ENCODE assay signal across 8 cellular contexts in genomic region chr19:51926784-51927741, GRCh38. TPM values are rescaled to one million over a fixed set of nuclear protein-coding genes. Genes with fewer than 3 reads are reported as not detected.
DNase-seq lines count a peak whose midpoint lies in the region; ATAC-seq, FAIRE-seq and TF ChIP-seq lines count a peak whose summit lies in the region.

TSS of gene ZNF613 (plus strand) at chr19:51927472. CDS start at chr19:51936221, 8,749 bp downstream.

- no peaks in the 10 kb centered on the region for H3K9me2 ChIP-seq in HCT116 (ENCODE audit: insufficient read depth)

- WGBS in thymus, result under 1% methylated on average over 52 of the region's 52 CpGs

- RAD21 ChIA-PET in HCT116 (lab: Charles Lee; ENCODE audit: low non-redundant PET in 1 of 2, low total read pairs in 2 of 2, uncharacterized antibody in 2 of 2, unreplicated experiment in 2 of 2), result no interaction called here

- H3K27ac Mint-ChIP-seq in activated naive CD8-positive, alpha-beta T cell treated with anti-CD3 and anti-CD28 coated beads, Interleukin-2, amount 10 ng/mL, durations not matched to agents 7 days and 5 days, result peak within 1 kb of the TSS; percentile 92
- peak within 1 kb of the TSS; percentile 89 for H3K27ac Mint-ChIP-seq in osteocyte (ENCODE audit: unreplicated experiment)

- TF ChIP-seq RAD21 in HCT116 (IDR thresholded peaks at IDR 0.05; ENCODE audit: low read depth), result no peak

- H3K27me3 Mint-ChIP-seq in activated naive CD8-positive, alpha-beta T cell treated with anti-CD3 and anti-CD28 coated beads, Interleukin-2, amount 10 ng/mL, durations not matched to agents 7 days and 5 days, result no peaks in the 10 kb centered on the region
- no peaks in the 10 kb centered on the region for H3K27me3 Mint-ChIP-seq in osteocyte (ENCODE audit: unreplicated experiment)

- TF ChIP-seq CTCF in HCT116 (IDR thresholded peaks at IDR 0.05 in 2 of 3, conservative IDR thresholded peaks at IDR 0.05 in 1 of 3; ENCODE audit: borderline replicate concordance in 1 of 3, insufficient read depth in 1 of 3, low read depth in 2 of 3, low read length in 2 of 3), result peak in 2 of 3 experiments; percentile 17 to 34; a peak in 2 of 6 replicates
- no peak for TF ChIP-seq CTCF in NB4 (IDR thresholded peaks at IDR 0.05; ENCODE audit: low read depth, low read length)
- peak; percentile 35 for TF ChIP-seq CTCF in osteocyte (IDR thresholded peaks at IDR 0.05)

- H3K9me3 ChIP-seq in HCT116 (ENCODE audit: control insufficient read depth in 1 of 2, insufficient read depth in 1 of 2, low read depth in 1 of 2, low read length in 2 of 2), result peaks cover 10 to 24% of the 10 kb centered on the region in 2 experiments; a peak in 2 of 4 replicates
- H3K9me3 ChIP-seq in thymus (ENCODE audit: control insufficient read depth), result peaks cover 5% of the 10 kb centered on the region

- H3K4me1 ChIP-seq in HCT116 (ENCODE audit: control insufficient read depth in 1 of 2, insufficient read depth in 2 of 2, low read length in 2 of 2) (peaks cover 0 to 7% of the 10 kb centered on the region in 2 experiments; a peak in 1 of 4 replicates), thymus (ENCODE audit: control insufficient read depth, insufficient read depth, low read length) (peaks cover 4% of the 10 kb centered on the region)

- H3K36me3 ChIP-seq in HCT116 (ENCODE audit: control insufficient read depth in 1 of 2, insufficient read depth in 2 of 2, low read length in 2 of 2) (no peaks in the 10 kb centered on the region), thymus (ENCODE audit: control insufficient read depth, insufficient read depth) (peaks cover 6% of the 10 kb centered on the region)

- peak within 1 kb of the TSS; percentile 94 for H3K4me3 Mint-ChIP-seq in activated naive CD8-positive, alpha-beta T cell treated with anti-CD3 and anti-CD28 coated beads, Interleukin-2, amount 10 ng/mL, durations not matched to agents 7 days and 5 days
- H3K4me3 Mint-ChIP-seq in osteocyte (ENCODE audit: unreplicated experiment), result peak within 1 kb of the TSS; percentile 99

- CTCF ChIA-PET in HCT116 (lab: Charles Lee), result no interaction called here

- no peaks in the 10 kb centered on the region for H4K20me1 ChIP-seq in HCT116 (ENCODE audit: insufficient read depth)

- POLR2A ChIA-PET in HCT116 (lab: Charles Lee), result interaction anchor here (0.5 kb wide), 1 partner anchor 356 kb away, joined by 4 read pairs; the partner anchor contains the start of gene ZNF175
- POLR2A ChIA-PET in activated naive CD8-positive, alpha-beta T cell treated with anti-CD3 and anti-CD28 coated beads, Interleukin-2, amount 10 ng/mL, durations not matched to agents 7 days and 5 days (lab: Charles Lee), result interaction anchor here (0.8 kb wide), 1 partner anchor 245 kb away, joined by 3 read pairs; the partner anchor contains the start of gene ZNF836

- H2AFZ ChIP-seq in HCT116 (ENCODE audit: low read depth, low read length, poor library complexity, severe bottlenecking), result peak within 1 kb of the TSS; percentile 98

- H3K4me1 Mint-ChIP-seq in activated naive CD8-positive, alpha-beta T cell treated with anti-CD3 and anti-CD28 coated beads, Interleukin-2, amount 10 ng/mL, durations not matched to agents 7 days and 5 days, result peaks cover 14% of the 10 kb centered on the region
- peaks cover 20% of the 10 kb centered on the region for H3K4me1 Mint-ChIP-seq in osteocyte (ENCODE audit: unreplicated experiment)

- H3K9ac ChIP-seq in HCT116 (ENCODE audit: low read length), result peak within 1 kb of the TSS; percentile 71

- H3K9me3 Mint-ChIP-seq in activated naive CD8-positive, alpha-beta T cell treated with anti-CD3 and anti-CD28 coated beads, Interleukin-2, amount 10 ng/mL, durations not matched to agents 7 days and 5 days, result peaks cover 35% of the 10 kb centered on the region
- H3K9me3 Mint-ChIP-seq in osteocyte (ENCODE audit: unreplicated experiment), result peaks cover 24% of the 10 kb centered on the region

- H3K4me3 ChIP-seq in HCT116 (replicated peaks in 1 of 2; ENCODE audit: low read depth in 1 of 2, low read length in 2 of 2) (peak within 1 kb of the TSS; percentile 75 to 89), NB4 (ENCODE audit: low read depth, low read length) (peak within 1 kb of the TSS; percentile 91), thymus (ENCODE audit: low read length) (peak within 1 kb of the TSS; percentile 73)

- H3K36me3 Mint-ChIP-seq in activated naive CD8-positive, alpha-beta T cell treated with anti-CD3 and anti-CD28 coated beads, Interleukin-2, amount 10 ng/mL, durations not matched to agents 7 days and 5 days, result peaks cover 46% of the 10 kb centered on the region
- H3K36me3 Mint-ChIP-seq in osteocyte (ENCODE audit: unreplicated experiment), result peaks cover 29% of the 10 kb centered on the region

- BruUV-seq in HCT116 (replicated peaks; lab: Mats Ljungman, UMichigan), result no TSS peak

- H3K27me3 ChIP-seq in HCT116 (ENCODE audit: insufficient read depth, low read length) (no peaks in the 10 kb centered on the region), thymus (ENCODE audit: control insufficient read depth, insufficient read depth) (no peaks in the 10 kb centered on the region)

- H3K27ac ChIP-seq in HCT116 (ENCODE audit: low read depth, low read length) (peak within 1 kb of the TSS; percentile 65), thymus (ENCODE audit: low read depth) (peak within 1 kb of the TSS; percentile 83)

- DNase-seq in HCT116 (ENCODE audit: low read depth, low spot score), result peak; percentile 94
- DNase-seq in NB4 (ENCODE audit: low read depth), result peak; percentile 94
- DNase-seq in SKM-1 (lab: John Stamatoyannopoulos, UW; ENCODE audit: unreplicated experiment), result peak; percentile 34
- DNase-seq in activated naive CD8-positive, alpha-beta T cell treated with anti-CD3 and anti-CD28 coated beads, Interleukin-2, amount 10 ng/mL, durations not matched to agents 7 days and 5 days, result peak; percentile 80
- peak; percentile 93 for DNase-seq in Right ventricle myocardium inferior (ENCODE audit: missing footprints)
- DNase-seq in osteocyte (ENCODE audit: extremely low spot score, unreplicated experiment), result peak; percentile 91

- no peaks in the 10 kb centered on the region for H3K79me2 ChIP-seq in HCT116 (ENCODE audit: insufficient read depth, low read length)

- TF ChIP-seq POLR2A in HCT116 (IDR thresholded peaks at IDR 0.05; ENCODE audit: borderline replicate concordance, extremely low read depth, insufficient read depth, insufficient read length) (no peak), NB4 (IDR thresholded peaks at IDR 0.05; ENCODE audit: extremely low read depth, insufficient read length) (no peak)

- peak within 1 kb of the TSS; percentile 86 for H3K4me2 ChIP-seq in HCT116 (ENCODE audit: low read length)

- intact Hi-C loops in HCT116 (cut with micrococcal nuclease) (loop anchor here (1.0 kb wide), 2 partner anchors 22 to 59 kb away; partner anchors contain the start of genes ZNF350 and ZNF649), Right ventricle myocardium inferior (cut with DNase I) (loop anchor here (2.0 kb wide), 1 partner anchor 60 kb away; the partner anchor contains the start of gene ZNF350)

- peak; percentile 83 for FAIRE-seq in G401.6 (lab: Jason Lieb, UNC)

- ATAC-seq in HCT116 (peak; percentile 89), Right ventricle myocardium inferior (peak; percentile 97)
- ATAC-seq in activated naive CD8-positive, alpha-beta T cell treated with anti-CD3 and anti-CD28 coated beads, Interleukin-2, amount 10 ng/mL, durations not matched to agents 7 days and 5 days (ENCODE audit: low read depth), result peak; percentile 91

TF ChIP-seq in HCT116, 20 proteins besides CTCF, POLR2A, EP300 and RAD21 (continues in another document):
- TF ChIP-seq POLR2AphosphoS5 (IDR thresholded peaks at IDR 0.05; ENCODE audit: low read depth, low read length), result 0 out of 2 replicates have a peak, but pooled peaks have one; percentile 20
- no peak for TF ChIP-seq ZBTB33 (IDR thresholded peaks at IDR 0.05; ENCODE audit: extremely low read depth, insufficient replicate concordance, low read length)
- no peak for TF ChIP-seq CEBPB (IDR thresholded peaks at IDR 0.05; ENCODE audit: low read depth)
- TF ChIP-seq SRF (IDR thresholded peaks at IDR 0.05; ENCODE audit: low read depth), result no peak
- peak; percentile 94 for TF ChIP-seq YY1 (IDR thresholded peaks at IDR 0.05; ENCODE audit: extremely low read depth, insufficient replicate concordance, low read depth, low read length)
- no peak for TF ChIP-seq EZH2phosphoT487 (IDR thresholded peaks at IDR 0.05; ENCODE audit: borderline replicate concordance)
- TF ChIP-seq ZFX (IDR thresholded peaks at IDR 0.05), result no peak

RNA-seq across cellular contexts. Expression of gene ZNF613, which starts in this region (rescaled TPM):
- 2.2 TPM for total RNA-seq in HCT116 (2021; ENCODE audit: unreplicated experiment)
- polyA plus RNA-seq in HCT116 (2012), result 0.94 and 2.7 TPM in 2 replicates
- 1 to 10 TPM; 6.5 to 8.4 TPM for total RNA-seq in activated naive CD8-positive, alpha-beta T cell treated with anti-CD3 and anti-CD28 coated beads, Interleukin-2, amount 10 ng/mL, durations not matched to agents 7 days and 5 days
- 3.7 TPM for total RNA-seq in Right ventricle myocardium inferior
- 7.8 and 9.4 TPM in 2 replicates for total RNA-seq in osteocyte
- polyA plus RNA-seq in thymus, result 5.2 TPM

Comparison
In these comparisons a context has a peak if more than half of its experiments do, and no peak if none do; other contexts are left out.
1. Peak in every context shown above with its lines: DNase-seq, ATAC-seq, H3K4me3 ChIP-seq and H3K27ac ChIP-seq.
2. DNase-seq: peak in every context shown above with its lines; median percentile 94 in HCT116; 94 in NB4; 93 in Right ventricle myocardium inferior; 91 in osteocyte; 80 in activated naive CD8-positive, alpha-beta T cell treated with anti-CD3 and anti-CD28 coated beads, Interleukin-2, amount 10 ng/mL, durations not matched to agents 7 days and 5 days; 34 in SKM-1.